In the genomic region with DNA sequence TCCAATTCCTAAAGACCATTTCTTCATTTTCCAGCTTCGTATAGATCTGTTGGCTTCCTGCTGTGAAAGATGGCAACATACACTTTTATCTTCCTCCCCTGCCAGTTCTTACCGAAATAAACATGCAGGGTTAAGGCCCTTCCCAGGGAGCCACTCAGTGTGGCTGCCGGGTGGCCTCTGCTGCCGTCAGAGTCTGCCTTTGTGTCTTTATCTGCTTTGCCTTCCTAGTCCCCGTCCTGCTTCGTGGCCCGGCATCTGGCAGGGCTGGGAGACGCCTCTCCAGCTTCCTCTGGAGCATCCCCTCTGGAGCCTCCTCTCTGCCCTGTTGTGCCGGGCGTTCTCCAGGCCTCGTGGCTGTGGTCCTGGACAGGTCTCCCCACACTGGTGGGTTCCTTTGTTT, we compare ENCODE assay signal across 21 cellular contexts. TPM values are rescaled to one million over a fixed set of nuclear protein-coding genes. Genes with fewer than 3 reads are reported as not detected.
DNase-seq lines count a peak whose midpoint lies in the region; ATAC-seq, FAIRE-seq and TF ChIP-seq lines count a peak whose summit lies in the region.
"Had no signal": no experiment of that assay in that cellular context is flagged by ENCODE, and none has a peak within 500 bp of the region (broad histone marks: within the 10 kb centered on the region; RNA-seq: fewer than 3 reads in every experiment).

No MANE protein-coding gene starts in this region.

- H3K4me2 ChIP-seq in H9 (ENCODE audit: insufficient read depth, insufficient read length, low read length): no peak overlapping the region
- no peak overlapping the region for H3K4me2 ChIP-seq in H1 (ENCODE audit: insufficient read depth in 1 of 2, low read depth in 2 of 2, low read length in 2 of 2)
- no peak overlapping the region for H3K4me2 ChIP-seq in neural progenitor cell
- H3K4me2 ChIP-seq: A549, BLaER1 had no signal

- H3K4me3 ChIP-seq in H1 (ENCODE audit: extremely low read depth in 1 of 4, insufficient read depth in 2 of 4, low read depth in 3 of 4, low read length in 4 of 4) (no peak overlapping the region), neural progenitor cell (no peak overlapping the region), foreskin fibroblast (ENCODE audit: low read depth in 1 of 2, low read length in 2 of 2) (no peak overlapping the region)
- H3K4me3 ChIP-seq: A549, BLaER1, GM12878, K562, SJSA1 had no signal

- no peaks in the 10 kb centered on the region for H3K4me1 ChIP-seq in H9 (ENCODE audit: insufficient read depth, low read length)
- H3K4me1 ChIP-seq in H1 (replicated peaks in 1 of 4; ENCODE audit: control insufficient read depth in 3 of 4, insufficient read depth in 4 of 4, low read length in 3 of 4): no peaks in the 10 kb centered on the region; a peak in 1 of 7 replicates
- no peaks in the 10 kb centered on the region for H3K4me1 ChIP-seq in neural progenitor cell
- H3K4me1 ChIP-seq: SJSA1 had no signal

- DNase-seq in H9 (no peak), T-helper 17 cell (no peak), H1 (ENCODE audit: low read depth in 1 of 2, low spot score in 2 of 2) (no peak), neural progenitor cell (ENCODE audit: low spot score) (no peak), foreskin fibroblast (no peak), T-cell (no peak)
- DNase-seq: Calu3; CD8-positive, alpha-beta T cell; EL; GOT3; NCI-H1105 treated with DMSO at 0.1 percent for 48 hours; NCI-H1694; NCI-H2081 treated with DMSO at 0.1 percent for 48 hours had no signal

- TF ChIP-seq CTCF in H9 (conservative IDR thresholded peaks at IDR 0.05) (no peak), H1 (IDR thresholded peaks at IDR 0.05; ENCODE audit: control extremely low read depth in 1 of 3, insufficient read depth in 1 of 3, low read depth in 1 of 3, low read length in 3 of 3) (no peak), neural progenitor cell (IDR thresholded peaks at IDR 0.05) (no peak), foreskin fibroblast (IDR thresholded peaks at IDR 0.05; ENCODE audit: low read depth, low read length) (no peak)

- no peak overlapping the region for H2BK120ac ChIP-seq in H9 (ENCODE audit: low read depth, low read length, poor library complexity, severe bottlenecking)
- H2BK120ac ChIP-seq in H1 (replicated peaks; ENCODE audit: low read depth, low read length): no peak overlapping the region

- H3K56ac ChIP-seq in H9 (ENCODE audit: insufficient read length, low read depth, low read length) (no peak overlapping the region), H1 (replicated peaks; ENCODE audit: insufficient read length, low read depth, low read length) (no peak overlapping the region)

- H3K4me3 Mint-ChIP-seq in H9 (no peak overlapping the region), T-helper 17 cell (no peak overlapping the region), neural progenitor cell (no peak overlapping the region), T-cell (no peak overlapping the region)
- H3K4me3 Mint-ChIP-seq in stimulated activated memory B cell treated with anti-CD40 and anti-IgM and Interleukin-4, amounts not matched to agents 10 μg/mL and 1 μg/mL and 100 μg/mL, for 72 hours: no peak overlapping the region
- H3K4me3 Mint-ChIP-seq: CD8-positive, alpha-beta T cell had no signal

- H3K27ac Mint-ChIP-seq in H9: peak overlapping the region; percentile 32 to 92 (median 89); a peak in 5 of 7 replicates
- peak overlapping the region; percentile 43 for H3K27ac Mint-ChIP-seq in T-helper 17 cell
- peak overlapping the region; percentile 26 for H3K27ac Mint-ChIP-seq in neural progenitor cell
- no peak overlapping the region for H3K27ac Mint-ChIP-seq in T-cell
- H3K27ac Mint-ChIP-seq in stimulated activated memory B cell treated with anti-CD40 and anti-IgM and Interleukin-4, amounts not matched to agents 10 μg/mL and 1 μg/mL and 100 μg/mL, for 72 hours: no peak overlapping the region
- H3K27ac Mint-ChIP-seq: CD8-positive, alpha-beta T cell had no signal

- H3K9ac ChIP-seq in H9 (ENCODE audit: extremely low read depth, insufficient read length, low read length): no peak overlapping the region
- H3K9ac ChIP-seq in H1 (replicated peaks in 1 of 4; ENCODE audit: extremely low read depth in 1 of 4, low read depth in 3 of 4, low read length in 3 of 4): no peak overlapping the region
- H3K9ac ChIP-seq in neural progenitor cell: no peak overlapping the region
- H3K9ac ChIP-seq: BLaER1 had no signal

- H4K20me1 ChIP-seq in H9 (ENCODE audit: control insufficient read depth, insufficient read depth, insufficient read length): no peaks in the 10 kb centered on the region
- peaks cover 0 to 3% of the 10 kb centered on the region in 2 experiments for H4K20me1 ChIP-seq in H1 (replicated peaks in 1 of 2; ENCODE audit: control insufficient read depth in 1 of 2, insufficient read depth in 2 of 2, low read length in 2 of 2)
- H4K20me1 ChIP-seq in neural progenitor cell (ENCODE audit: low read depth): peaks cover 12% of the 10 kb centered on the region

- no peak for ATAC-seq in T-helper 17 cell
- no peak for ATAC-seq in GM18907 (IDR thresholded peaks at IDR 0.05; ENCODE audit: unreplicated experiment)
- ATAC-seq in T-cell (replicated peaks in 1 of 4): no peak
- ATAC-seq in stimulated activated memory B cell treated with anti-CD40 and anti-IgM and Interleukin-4, amounts not matched to agents 10 μg/mL and 1 μg/mL and 100 μg/mL, for 72 hours: no peak
- ATAC-seq: A549; CD8-positive, alpha-beta T cell; GM12878; K562; Panc1 had no signal

- H3K23me2 ChIP-seq in H9 (ENCODE audit: insufficient read length, low read depth, low read length, poor library complexity, severe bottlenecking) (no peaks in the 10 kb centered on the region), H1 (ENCODE audit: low read depth, low read length) (no peaks in the 10 kb centered on the region)

- H2BK12ac ChIP-seq in H9 (ENCODE audit: insufficient read length, low read depth, low read length): no peak overlapping the region
- H2BK12ac ChIP-seq in H1 (ENCODE audit: low read depth, low read length): no peak overlapping the region

- no peak overlapping the region for H2BK20ac ChIP-seq in H9 (ENCODE audit: low read depth, low read length, poor library complexity, severe bottlenecking)
- H2BK20ac ChIP-seq in H1 (ENCODE audit: low read length): no peak overlapping the region

- H3K18ac ChIP-seq in H9 (ENCODE audit: insufficient read length, low read depth, low read length) (no peak overlapping the region), H1 (ENCODE audit: extremely low read depth, low read length) (no peak overlapping the region)

- H3K23ac ChIP-seq in H9 (ENCODE audit: insufficient read length, low read depth, low read length) (no peak overlapping the region), H1 (ENCODE audit: insufficient read length) (no peak overlapping the region)

- no peak overlapping the region for H3T11ph ChIP-seq in H9 (ENCODE audit: low read length)

- H3K9me3 Mint-ChIP-seq in H9 (no peaks in the 10 kb centered on the region), neural progenitor cell (no peaks in the 10 kb centered on the region), T-cell (no peaks in the 10 kb centered on the region)
- no peaks in the 10 kb centered on the region for H3K9me3 Mint-ChIP-seq in stimulated activated memory B cell treated with anti-CD40 and anti-IgM and Interleukin-4, amounts not matched to agents 10 μg/mL and 1 μg/mL and 100 μg/mL, for 72 hours
- H3K9me3 Mint-ChIP-seq: CD8-positive, alpha-beta T cell had no signal

- no peak overlapping the region for H2AK5ac ChIP-seq in H9 (ENCODE audit: insufficient read length, low read length)
- no peak overlapping the region for H2AK5ac ChIP-seq in H1 (ENCODE audit: low read depth, low read length)

- H3K4ac ChIP-seq in H9 (ENCODE audit: low read depth, low read length) (no peak overlapping the region), H1 (replicated peaks; ENCODE audit: insufficient read length, low read depth, low read length) (no peak overlapping the region)

- no peaks in the 10 kb centered on the region for H3K9me3 ChIP-seq in H9 (ENCODE audit: control insufficient read depth, low read depth, low read length)
- H3K9me3 ChIP-seq in T-helper 17 cell (ENCODE audit: control insufficient read depth, low read length, poor library complexity, severe bottlenecking): no peaks in the 10 kb centered on the region
- H3K9me3 ChIP-seq in H1 (ENCODE audit: insufficient read depth in 2 of 2, low read depth in 1 of 2, low read length in 1 of 2): no peaks in the 10 kb centered on the region
- H3K9me3 ChIP-seq in neural progenitor cell (ENCODE audit: low read depth): no peaks in the 10 kb centered on the region
- H3K9me3 ChIP-seq: A549, BLaER1, SJSA1 had no signal

- H4K8ac ChIP-seq in H9 (replicated peaks; ENCODE audit: insufficient read length, low read depth, low read length) (no peak overlapping the region), H1 (ENCODE audit: extremely low read depth, insufficient read depth, low read length) (peak overlapping the region; percentile 86; the same call in 1 of the 2 replicates)

- no peaks in the 10 kb centered on the region for H3K27me3 ChIP-seq in H9 (ENCODE audit: insufficient read depth, low read length)
- no peaks in the 10 kb centered on the region for H3K27me3 ChIP-seq in H1 (replicated peaks in 1 of 4; ENCODE audit: control insufficient read depth in 3 of 4, extremely low read depth in 1 of 4, insufficient read depth in 3 of 4, low read length in 3 of 4)
- no peaks in the 10 kb centered on the region for H3K27me3 ChIP-seq in neural progenitor cell
- H3K27me3 ChIP-seq: BLaER1, SJSA1 had no signal

- H3K27me3 Mint-ChIP-seq in H9 (ENCODE audit: low read depth): no peaks in the 10 kb centered on the region
- no peaks in the 10 kb centered on the region for H3K27me3 Mint-ChIP-seq in T-helper 17 cell
- H3K27me3 Mint-ChIP-seq in neural progenitor cell (ENCODE audit: insufficient read depth, low read depth): peaks cover 2% of the 10 kb centered on the region
- H3K27me3 Mint-ChIP-seq in T-cell: no peaks in the 10 kb centered on the region
- no peaks in the 10 kb centered on the region for H3K27me3 Mint-ChIP-seq in stimulated activated memory B cell treated with anti-CD40 and anti-IgM and Interleukin-4, amounts not matched to agents 10 μg/mL and 1 μg/mL and 100 μg/mL, for 72 hours

- H3K4me1 Mint-ChIP-seq in H9 (peaks cover 7 to 9% of the 10 kb centered on the region in 2 experiments; a peak in 3 of 4 replicates), T-helper 17 cell (peaks cover 2% of the 10 kb centered on the region), neural progenitor cell (peaks cover 6% of the 10 kb centered on the region), T-cell (peaks cover 0 to 4% (median 0%) of the 10 kb centered on the region in 3 donors)
- no peaks in the 10 kb centered on the region for H3K4me1 Mint-ChIP-seq in stimulated activated memory B cell treated with anti-CD40 and anti-IgM and Interleukin-4, amounts not matched to agents 10 μg/mL and 1 μg/mL and 100 μg/mL, for 72 hours

- WGBS in H9 (ENCODE audit: extremely low coverage, insufficient read length, low lambda C conversion rate): no CpG with 5 or more reads among the region's 11 CpGs
- 89% methylated on average over 11 of the region's 11 CpGs; no CpG with 5 or more reads in 1 of the 2 experiments for WGBS in H1 (ENCODE audit: extremely low coverage in 1 of 2, insufficient coverage in 1 of 2, insufficient read length in 1 of 2, insufficient replicate concordance in 2 of 2, low coverage in 1 of 2, low lambda C conversion rate in 2 of 2, missing lambda C conversion rate in 1 of 2), 2 experiments

- H3K14ac ChIP-seq in H9 (ENCODE audit: insufficient read depth, low read length) (no peak overlapping the region), H1 (ENCODE audit: insufficient read length) (no peak overlapping the region)

- H2BK15ac ChIP-seq in H9 (ENCODE audit: low read depth, low read length): no peak overlapping the region
- H2BK15ac ChIP-seq in H1 (ENCODE audit: low read length): no peak overlapping the region

- H3K79me1 ChIP-seq in H9 (ENCODE audit: insufficient read depth, low read depth, low read length, poor library complexity, severe bottlenecking) (no peaks in the 10 kb centered on the region), H1 (ENCODE audit: low read depth, low read length) (no peaks in the 10 kb centered on the region)

- no peak overlapping the region for H4K5ac ChIP-seq in H9 (ENCODE audit: insufficient read length, low read depth, low read length)
- H4K5ac ChIP-seq in H1 (ENCODE audit: insufficient read length, low read depth, low read length): no peak overlapping the region

- H2BK5ac ChIP-seq in H9 (ENCODE audit: insufficient read length, low read length) (no peak overlapping the region), H1 (ENCODE audit: low read depth, low read length) (no peak overlapping the region)

- no peak for FAIRE-seq in H1 (lab: Jason Lieb, UNC)
- FAIRE-seq: A549, GM12878, K562 had no signal

- POLR2A ChIA-PET in H1 (lab: Charles Lee; ENCODE audit: partially characterized antibody): interaction anchor here (0.8 to 2.1 kb wide), 2 partner anchors 13 to 40 kb away, joined by 3 to 8 read pairs; no protein-coding TSS in a partner anchor
- POLR2A ChIA-PET in T-cell (lab: Charles Lee): no interaction called here

- H3K36me3 Mint-ChIP-seq in H9 (ENCODE audit: insufficient read depth in 1 of 3, low read depth in 3 of 3) (peaks cover 4 to 18% (median 17%) of the 10 kb centered on the region in 3 experiments; a peak in 6 of 7 replicates), T-helper 17 cell (ENCODE audit: low read depth) (no peaks in the 10 kb centered on the region), neural progenitor cell (peaks cover 12% of the 10 kb centered on the region), T-cell (peaks cover 3% of the 10 kb centered on the region)
- H3K36me3 Mint-ChIP-seq in stimulated activated memory B cell treated with anti-CD40 and anti-IgM and Interleukin-4, amounts not matched to agents 10 μg/mL and 1 μg/mL and 100 μg/mL, for 72 hours: peaks cover 9% of the 10 kb centered on the region

- no peak for TF ChIP-seq POLR2A in H1 (IDR thresholded peaks at IDR 0.05; ENCODE audit: control extremely low read depth in 1 of 2, low read depth in 2 of 2, low read length in 2 of 2)

- no peak overlapping the region for H3K27ac ChIP-seq in H9 (ENCODE audit: insufficient read length, low read depth, low read length)
- no peak overlapping the region for H3K27ac ChIP-seq in H1 (ENCODE audit: low read depth, low read length)
- H3K27ac ChIP-seq in neural progenitor cell: no peak overlapping the region
- H3K27ac ChIP-seq: A549, BLaER1, SJSA1 had no signal

- H3F3A ChIP-seq in neural progenitor cell (ENCODE audit: low read depth): no peaks in the 10 kb centered on the region

- H3K36me3 ChIP-seq in H1 (ENCODE audit: control insufficient read depth in 2 of 4, insufficient read depth in 4 of 4, low read length in 3 of 4): no peaks in the 10 kb centered on the region
- no peaks in the 10 kb centered on the region for H3K36me3 ChIP-seq in neural progenitor cell
- H3K36me3 ChIP-seq: SJSA1 had no signal

- CTCF ChIA-PET in H1 (lab: Charles Lee; ENCODE audit: partially characterized antibody) (interaction anchor here (0.6 to 3.7 kb wide), 7 partner anchors 10 to 110 kb away, joined by 3 to 19 read pairs (median 4); no protein-coding TSS in a partner anchor), T-cell (lab: Charles Lee) (no interaction called here)

- TF ChIP-seq RAD21 in H1 (IDR thresholded peaks at IDR 0.05 in 1 of 2, conservative IDR thresholded peaks at IDR 0.05 in 1 of 2; ENCODE audit: low read depth in 2 of 2, low read length in 2 of 2): no peak

- H4K91ac ChIP-seq in H9 (ENCODE audit: insufficient read length, low read depth, low read length) (no peak overlapping the region), H1 (replicated peaks; ENCODE audit: insufficient read length, low read length) (no peak overlapping the region)

- no peak for TF ChIP-seq EP300 in H1 (IDR thresholded peaks at IDR 0.05; ENCODE audit: borderline replicate concordance in 1 of 2, low read depth in 2 of 2, low read length in 2 of 2)

- H2AFZ ChIP-seq in H9 (ENCODE audit: low read length) (no peak overlapping the region), H1 (ENCODE audit: low read length) (no peak overlapping the region), neural progenitor cell (replicated peaks) (no peak overlapping the region)

- H3K79me2 ChIP-seq in H9 (ENCODE audit: insufficient read depth, low read length): no peaks in the 10 kb centered on the region
- no peaks in the 10 kb centered on the region for H3K79me2 ChIP-seq in H1 (ENCODE audit: control insufficient read depth in 1 of 2, insufficient read depth in 2 of 2, low read length in 2 of 2)
- no peaks in the 10 kb centered on the region for H3K79me2 ChIP-seq in neural progenitor cell (ENCODE audit: low read depth)

RNA-seq across cellular contexts. Expression of a gene that starts 30.3 kb away (rescaled TPM):
- total RNA-seq in H9 (2021): 71.2 and 76.4 TPM in 2 replicates
- 10 to 100 TPM; 63.9 to 71.0 TPM for total RNA-seq in T-helper 17 cell
- total RNA-seq in H1 (2021; fragmentation: NEBNext Ultra II Directional; extraction: Animal tissue kit (Norgen Biotek cat#: 25700)): 74.6 and 76.9 TPM in 2 replicates
- polyA plus RNA-seq in H1 (2011; rRNA removed): 38.9 and 68.4 TPM in 2 replicates
- 40.1 TPM for polyA plus RNA-seq in H1 (2011; cell fraction: cytosol; rRNA removed)
- polyA plus RNA-seq in H1 (2011; cell fraction: nucleus; rRNA removed): 97.9 TPM
- 28.0 to 47.8 TPM (median 43.1 TPM) in 4 replicates for polyA plus RNA-seq in H1 (2012, experiment 1 of 2)
- 29.7 TPM for polyA plus RNA-seq in H1 (2012, experiment 2 of 2)
- polyA plus RNA-seq in H1 (2013, experiment 1 of 2): 37.4 TPM
- 36.4 TPM for polyA plus RNA-seq in H1 (2013, experiment 2 of 2)
- polyA minus RNA-seq in H1 (2011; rRNA and poly(A)+ RNA removed): 13.1 and 15.2 TPM in 2 replicates
- polyA minus RNA-seq in H1 (2011; cell fraction: cytosol; rRNA and poly(A)+ RNA removed): 74.6 TPM
- 33.7 TPM for polyA minus RNA-seq in H1 (2011; cell fraction: nucleus; rRNA and poly(A)+ RNA removed)
- 6.8 and 41.0 TPM in 2 replicates for total RNA-seq in neural progenitor cell (ENCODE audit: low replicate concordance)
- total RNA-seq in T-cell: 10 to 100 TPM; 61.7 to 89.0 (median 82.7) TPM

Comparison
In these comparisons a context has a peak if more than half of its experiments do, and no peak if none do; other contexts are left out.
1. H3K27ac Mint-ChIP-seq: peak in H9 (3 of 3), T-helper 17 cell (single experiment) and neural progenitor cell (single experiment); none in T-cell (0 of 2) and stimulated activated memory B cell treated with anti-CD40 and anti-IgM and Interleukin-4, amounts not matched to agents 10 μg/mL and 1 μg/mL and 100 μg/mL, for 72 hours (single experiment).